ENCODE assay signal across 8 cellular contexts in genomic region chr11:47412152-47412746, GRCh38. TPM values are rescaled to one million over a fixed set of nuclear protein-coding genes. Genes with fewer than 3 reads are reported as not detected.
DNase-seq lines count a peak whose midpoint lies in the region; ATAC-seq, FAIRE-seq and TF ChIP-seq lines count a peak whose summit lies in the region.

No MANE protein-coding gene starts in this region.

- no peaks in the 10 kb centered on the region for H3K9me3 Mint-ChIP-seq in activated naive CD8-positive, alpha-beta T cell treated with anti-CD3 and anti-CD28 coated beads for 36 hours

- H3K27me3 Mint-ChIP-seq in activated naive CD8-positive, alpha-beta T cell treated with anti-CD3 and anti-CD28 coated beads for 36 hours: no peaks in the 10 kb centered on the region

- peaks cover 17% of the 10 kb centered on the region for H3K4me1 Mint-ChIP-seq in activated naive CD8-positive, alpha-beta T cell treated with anti-CD3 and anti-CD28 coated beads for 36 hours

- CTCF ChIA-PET in PC-3 (lab: Charles Lee): interaction anchor here (0.5 kb wide), 2 partner anchors 42 to 419 kb away, joined by 4 read pairs; no protein-coding TSS in a partner anchor

- no peak for FAIRE-seq in keratinocyte (lab: Jason Lieb, UNC)

- POLR2A ChIA-PET in PC-3 (lab: Charles Lee; ENCODE audit: unreplicated experiment): no interaction called here

- TF ChIP-seq CTCF in PC-3 (conservative IDR thresholded peaks at IDR 0.05; ENCODE audit: low read depth, low read length) (peak; percentile 78), keratinocyte (optimal IDR thresholded peaks at IDR 0.05 in 1 of 3, IDR thresholded peaks at IDR 0.05 in 1 of 3, conservative IDR thresholded peaks at IDR 0.05 in 1 of 3; ENCODE audit: extremely low read depth in 1 of 3, insufficient read depth in 2 of 3, low read length in 3 of 3) (peak in 2 of 3 experiments; percentile 58 to 92)

- H3K4me1 ChIP-seq in PC-3 (ENCODE audit: insufficient read depth, low read length) (peaks cover 41% of the 10 kb centered on the region), keratinocyte (ENCODE audit: control insufficient read depth, extremely low read depth, insufficient read depth, low read length) (peaks cover 39% of the 10 kb centered on the region)

- no peaks in the 10 kb centered on the region for H3K9me1 ChIP-seq in keratinocyte (ENCODE audit: control insufficient read depth, extremely low read depth, insufficient read depth, low read length)

- intact Hi-C loops in PC-3 (cut with micrococcal nuclease): no loop called here

- H3K9me3 ChIP-seq in PC-3 (ENCODE audit: low read length): no peaks in the 10 kb centered on the region
- no peaks in the 10 kb centered on the region for H3K9me3 ChIP-seq in keratinocyte (ENCODE audit: control insufficient read depth, low read depth, low read length)

- H3K4me2 ChIP-seq in PC-3 (ENCODE audit: low read length): no peak overlapping the region
- no peak overlapping the region for H3K4me2 ChIP-seq in keratinocyte (ENCODE audit: control insufficient read depth, extremely low read depth, insufficient read depth, low read depth, low read length)

- dilution Hi-C loops in keratinocyte (cut with MboI; ENCODE audit: extremely low pct_ligation_motif_present, low sequenced_read_pairs): no loop called here

- no peak overlapping the region for H3K27ac Mint-ChIP-seq in activated naive CD8-positive, alpha-beta T cell treated with anti-CD3 and anti-CD28 coated beads for 36 hours

- no peaks in the 10 kb centered on the region; the same call in 1 of the 2 replicates for H3K36me3 ChIP-seq in PC-3 (ENCODE audit: low read depth, low read length)
- H3K36me3 ChIP-seq in keratinocyte (ENCODE audit: control insufficient read depth in 2 of 2, extremely low read depth in 1 of 2, insufficient read depth in 2 of 2, low read length in 2 of 2): peaks cover 21 to 37% of the 10 kb centered on the region in 2 experiments

- peaks cover 3% of the 10 kb centered on the region for H3F3A ChIP-seq in PC-3 (ENCODE audit: low read length, unreplicated experiment)

- H3K27me3 ChIP-seq in PC-3 (ENCODE audit: low read length) (no peaks in the 10 kb centered on the region), keratinocyte (ENCODE audit: control insufficient read depth, extremely low read depth, insufficient read depth, low read length) (no peaks in the 10 kb centered on the region)

- H3K27ac ChIP-seq in PC-3 (ENCODE audit: low read length) (no peak overlapping the region), keratinocyte (ENCODE audit: control insufficient read depth, insufficient read depth, low read length) (no peak overlapping the region)

- no peaks in the 10 kb centered on the region for H3K9me2 ChIP-seq in PC-3 (replicated peaks; ENCODE audit: low read length)

- peaks cover 26% of the 10 kb centered on the region for H3K79me2 ChIP-seq in PC-3 (ENCODE audit: low read length)
- H3K79me2 ChIP-seq in keratinocyte (ENCODE audit: control insufficient read depth, insufficient read depth, low read length): peaks cover 29% of the 10 kb centered on the region

- H3K9ac ChIP-seq in PC-3 (ENCODE audit: low read length) (no peak overlapping the region), keratinocyte (ENCODE audit: control insufficient read depth, extremely low read depth, insufficient read depth, low read length) (no peak overlapping the region)

- no peaks in the 10 kb centered on the region for H3K36me3 Mint-ChIP-seq in activated naive CD8-positive, alpha-beta T cell treated with anti-CD3 and anti-CD28 coated beads for 36 hours

- DNase-seq in activated CD4-positive, alpha-beta T cell treated with anti-CD3 and anti-CD28 coated beads for 24 hours (ENCODE audit: low read depth in 2 of 2): peak; percentile 40 to 50
- no peak for DNase-seq in activated CD4-positive, alpha-beta T cell treated with anti-CD3 and anti-CD28 coated beads for 1 hour
- DNase-seq in PC-3: peak; percentile 51
- peak; percentile 60 for DNase-seq in activated naive CD8-positive, alpha-beta T cell treated with anti-CD3 and anti-CD28 coated beads for 36 hours
- DNase-seq in keratinocyte (ENCODE audit: low read depth, low spot score): no peak
- DNase-seq in stimulated activated naive CD8-positive, alpha-beta T cell treated with anti-CD3 and anti-CD28 coated beads, Interleukin-15, Interleukin-2, amounts not matched to agents 100 U/mL and 50 U/mL, for 24 hours: peak; percentile 80
- no peak for DNase-seq in NCI-H1436 treated with DMSO at 0.1 percent for 48 hours (lab: John Stamatoyannopoulos, UW)

- ATAC-seq in PC-3: no peak
- no peak for ATAC-seq in stimulated activated naive CD8-positive, alpha-beta T cell treated with anti-CD3 and anti-CD28 coated beads, Interleukin-15, Interleukin-2, amounts not matched to agents 100 U/mL and 50 U/mL, for 24 hours
- no peak for ATAC-seq in HG03457 (IDR thresholded peaks at IDR 0.05; ENCODE audit: unreplicated experiment)

- H4K20me1 ChIP-seq in PC-3 (ENCODE audit: low read length) (peaks cover 9% of the 10 kb centered on the region; the same call in 1 of the 2 replicates), keratinocyte (ENCODE audit: control insufficient read depth, extremely low read depth, insufficient read depth, low read length) (peaks cover 7% of the 10 kb centered on the region)

- no peak overlapping the region for H3K4me3 ChIP-seq in PC-3 (ENCODE audit: low read length)
- no peak overlapping the region for H3K4me3 ChIP-seq in keratinocyte (ENCODE audit: control insufficient read depth in 2 of 3, extremely low read depth in 1 of 3, insufficient read depth in 2 of 3, low read depth in 1 of 3, low read length in 3 of 3)

- no peak overlapping the region for H3K4me3 Mint-ChIP-seq in activated naive CD8-positive, alpha-beta T cell treated with anti-CD3 and anti-CD28 coated beads for 36 hours

- no peak overlapping the region for H2AFZ ChIP-seq in PC-3 (ENCODE audit: low read length)
- no peak overlapping the region for H2AFZ ChIP-seq in keratinocyte (ENCODE audit: control insufficient read depth, low read length)

- no TSS peak for BruUV-seq in PC-3 (replicated peaks; lab: Mats Ljungman, UMichigan)

RNA-seq across cellular contexts. Expression of gene SLC39A13, which starts 3.9 kb away (rescaled TPM):
- total RNA-seq in PC-3 (2014; rRNA removed): 29.4 and 32.5 TPM in 2 replicates
- total RNA-seq in activated naive CD8-positive, alpha-beta T cell treated with anti-CD3 and anti-CD28 coated beads for 36 hours: 10 to 100 TPM; 10.9 to 11.4 TPM
- polyA plus RNA-seq in keratinocyte: 35.3 to 62.3 TPM (median 59.9 TPM) in 3 replicates
- 8.1 TPM for polyA plus RNA-seq in keratinocyte (2011; ENCODE audit: low read depth)
- 24.9 and 51.2 TPM in 2 replicates for polyA plus RNA-seq in keratinocyte (2011; cell fraction: cytosol; rRNA removed)
- polyA plus RNA-seq in keratinocyte (2011; cell fraction: nucleus; rRNA removed): 163 and 223 TPM in 2 replicates
- polyA plus RNA-seq in keratinocyte (2012; ENCODE audit: low replicate concordance): 31.4 and 61.9 TPM in 2 replicates
- polyA minus RNA-seq in keratinocyte: 24.6 to 50.4 TPM (median 25.7 TPM) in 3 replicates
- polyA minus RNA-seq in keratinocyte (2011; cell fraction: cytosol; rRNA and poly(A)+ RNA removed): 68.1 TPM
- 65.1 and 68.7 TPM in 2 replicates for polyA minus RNA-seq in keratinocyte (2011; cell fraction: nucleus; rRNA and poly(A)+ RNA removed)

RNA-seq across cellular contexts. Expression of gene PSMC3, which starts 14.0 kb away (rescaled TPM):
- 275 and 314 TPM in 2 replicates for total RNA-seq in PC-3 (2014; rRNA removed)
- total RNA-seq in activated naive CD8-positive, alpha-beta T cell treated with anti-CD3 and anti-CD28 coated beads for 36 hours: 100 to 1,000 TPM; 168 to 176 TPM
- 96.1 to 172 TPM (median 156 TPM) in 3 replicates for polyA plus RNA-seq in keratinocyte
- 30.4 TPM for polyA plus RNA-seq in keratinocyte (2011; ENCODE audit: low read depth)
- 149 and 155 TPM in 2 replicates for polyA plus RNA-seq in keratinocyte (2011; cell fraction: cytosol; rRNA removed)
- 97.3 and 102 TPM in 2 replicates for polyA plus RNA-seq in keratinocyte (2011; cell fraction: nucleus; rRNA removed)
- 56.4 and 229 TPM in 2 replicates for polyA plus RNA-seq in keratinocyte (2012; ENCODE audit: low replicate concordance)
- polyA minus RNA-seq in keratinocyte: 77.7 to 116 TPM (median 97.4 TPM) in 3 replicates
- polyA minus RNA-seq in keratinocyte (2011; cell fraction: cytosol; rRNA and poly(A)+ RNA removed): 70.0 TPM
- 28.4 and 42.4 TPM in 2 replicates for polyA minus RNA-seq in keratinocyte (2011; cell fraction: nucleus; rRNA and poly(A)+ RNA removed)

RNA-seq across cellular contexts. Expression of gene SPI1, which starts 33.9 kb away (rescaled TPM):
- total RNA-seq in PC-3 (2014; rRNA removed): 0.22 TPM in 1 of 2 replicates, not detected in the other
- under 1 TPM; 0.25 to 0.36 TPM for total RNA-seq in activated naive CD8-positive, alpha-beta T cell treated with anti-CD3 and anti-CD28 coated beads for 36 hours
- polyA plus RNA-seq in keratinocyte: not detected in 3 replicates
- not detected for polyA plus RNA-seq in keratinocyte (2011; ENCODE audit: low read depth)
- polyA plus RNA-seq in keratinocyte (2011; cell fraction: cytosol; rRNA removed): not detected in 2 replicates
- not detected in 2 replicates for polyA plus RNA-seq in keratinocyte (2011; cell fraction: nucleus; rRNA removed)
- not detected in 2 replicates for polyA plus RNA-seq in keratinocyte (2012; ENCODE audit: low replicate concordance)
- 0.13 TPM in 1 of 3 replicates, not detected in the others for polyA minus RNA-seq in keratinocyte
- polyA minus RNA-seq in keratinocyte (2011; cell fraction: cytosol; rRNA and poly(A)+ RNA removed): not detected
- not detected in 2 replicates for polyA minus RNA-seq in keratinocyte (2011; cell fraction: nucleus; rRNA and poly(A)+ RNA removed)

RNA-seq across cellular contexts. Expression of gene RAPSN, which starts 36.7 kb away (rescaled TPM):
- 0.23 TPM in 1 of 2 replicates, not detected in the other for total RNA-seq in PC-3 (2014; rRNA removed)
- total RNA-seq in activated naive CD8-positive, alpha-beta T cell treated with anti-CD3 and anti-CD28 coated beads for 36 hours: under 1 TPM in 1 of 2 experiments, not detected in 1; 0.19 TPM
- 0.07 to 0.44 TPM (median 0.28 TPM) in 3 replicates for polyA plus RNA-seq in keratinocyte
- polyA plus RNA-seq in keratinocyte (2011; ENCODE audit: low read depth): 0.50 TPM
- 0.04 and 0.06 TPM in 2 replicates for polyA plus RNA-seq in keratinocyte (2011; cell fraction: cytosol; rRNA removed)
- 1.0 and 1.1 TPM in 2 replicates for polyA plus RNA-seq in keratinocyte (2011; cell fraction: nucleus; rRNA removed)
- polyA plus RNA-seq in keratinocyte (2012; ENCODE audit: low replicate concordance): 0.32 and 0.49 TPM in 2 replicates
- polyA minus RNA-seq in keratinocyte: 0.22 to 0.99 TPM in 2 of 3 replicates, not detected in the other
- not detected for polyA minus RNA-seq in keratinocyte (2011; cell fraction: cytosol; rRNA and poly(A)+ RNA removed)
- polyA minus RNA-seq in keratinocyte (2011; cell fraction: nucleus; rRNA and poly(A)+ RNA removed): 1.6 and 5.3 TPM in 2 replicates

RNA-seq across cellular contexts. Expression of gene MYBPC3, which starts 59.7 kb away (rescaled TPM):
- total RNA-seq in PC-3 (2014; rRNA removed): not detected in 2 replicates
- not detected for total RNA-seq in activated naive CD8-positive, alpha-beta T cell treated with anti-CD3 and anti-CD28 coated beads for 36 hours
- polyA plus RNA-seq in keratinocyte: not detected in 3 replicates
- not detected for polyA plus RNA-seq in keratinocyte (2011; ENCODE audit: low read depth)
- not detected in 2 replicates for polyA plus RNA-seq in keratinocyte (2011; cell fraction: cytosol; rRNA removed)
- not detected in 2 replicates for polyA plus RNA-seq in keratinocyte (2011; cell fraction: nucleus; rRNA removed)
- polyA plus RNA-seq in keratinocyte (2012; ENCODE audit: low replicate concordance): not detected in 2 replicates
- polyA minus RNA-seq in keratinocyte: not detected in 3 replicates
- polyA minus RNA-seq in keratinocyte (2011; cell fraction: cytosol; rRNA and poly(A)+ RNA removed): not detected
- not detected in 2 replicates for polyA minus RNA-seq in keratinocyte (2011; cell fraction: nucleus; rRNA and poly(A)+ RNA removed)

Comparison
In these comparisons a context has a peak if more than half of its experiments do, and no peak if none do; other contexts are left out.
1. DNase-seq: peak in activated CD4-positive, alpha-beta T cell treated with anti-CD3 and anti-CD28 coated beads for 24 hours (2 of 2), PC-3 (single experiment), activated naive CD8-positive, alpha-beta T cell treated with anti-CD3 and anti-CD28 coated beads for 36 hours (single experiment) and stimulated activated naive CD8-positive, alpha-beta T cell treated with anti-CD3 and anti-CD28 coated beads, Interleukin-15, Interleukin-2, amounts not matched to agents 100 U/mL and 50 U/mL, for 24 hours (single experiment); none in activated CD4-positive, alpha-beta T cell treated with anti-CD3 and anti-CD28 coated beads for 1 hour (single experiment), keratinocyte (single experiment) and NCI-H1436 treated with DMSO at 0.1 percent for 48 hours (single experiment).